Comparison of ENCODE assay signal across 10 cellular contexts in the genomic region with DNA sequence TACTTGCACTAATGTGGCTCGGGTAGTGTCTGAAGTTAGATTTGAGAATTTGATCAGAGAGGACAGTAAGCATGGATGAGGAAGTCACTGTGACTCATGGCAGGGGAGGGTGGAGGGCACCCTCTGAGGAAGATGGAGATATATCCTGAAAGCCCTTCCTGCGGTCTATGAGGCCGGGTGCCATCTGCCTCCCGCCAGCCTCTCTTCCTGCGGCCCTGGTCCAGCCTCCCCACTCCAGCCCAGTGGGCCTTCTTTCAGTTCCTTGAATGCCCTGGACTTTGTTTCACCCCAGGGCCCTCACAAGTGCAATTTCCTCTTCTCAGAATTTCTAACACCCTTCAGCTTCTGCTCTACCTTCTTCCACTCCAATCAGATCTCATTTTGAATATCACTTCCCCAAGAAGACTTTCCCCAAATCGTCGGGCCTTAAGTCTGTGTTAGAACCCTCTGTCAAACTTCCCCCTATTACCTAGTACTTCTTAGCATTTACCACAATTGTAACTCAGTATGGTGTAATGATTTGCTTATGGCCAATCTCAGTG. TPM values are rescaled to one million over a fixed set of nuclear protein-coding genes. Genes with fewer than 3 reads are reported as not detected.
DNase-seq lines count a peak whose midpoint lies in the region; ATAC-seq, FAIRE-seq and TF ChIP-seq lines count a peak whose summit lies in the region.
"Had no signal": no experiment of that assay in that cellular context is flagged by ENCODE, and none has a peak within 500 bp of the region (broad histone marks: within the 10 kb centered on the region; RNA-seq: fewer than 3 reads in every experiment).

No MANE protein-coding gene starts in this region.

- H3K27me3 Mint-ChIP-seq in immature natural killer cell (ENCODE audit: low read depth in 3 of 3) = peaks cover 0 to 2% (median 2%) of the 10 kb centered on the region in 3 donors

- FAIRE-seq in GM19239 (lab: Jason Lieb, UNC) = peak; percentile 23
- FAIRE-seq: G401.6, TTC549 had no signal

- no peak overlapping the region for H3K27ac Mint-ChIP-seq in immature natural killer cell

- H3K36me3 Mint-ChIP-seq in immature natural killer cell = peaks cover 0 to 10% (median 0%) of the 10 kb centered on the region in 3 donors

- WGBS in spleen, 5 donors = 25 to 54% (median 46%) methylated on average over 7 of the region's 7 CpGs

- no peak overlapping the region for H3K4me3 ChIP-seq in spleen
- H3K4me3 ChIP-seq in effector memory CD4-positive, alpha-beta T cell (ENCODE audit: insufficient read depth, low read depth, low read length, poor library complexity, severe bottlenecking) = no peak overlapping the region

- H3K9me3 ChIP-seq in spleen = peaks cover 0 to under 1% (median 0%) of the 10 kb centered on the region in 8 donors
- no peaks in the 10 kb centered on the region for H3K9me3 ChIP-seq in effector memory CD4-positive, alpha-beta T cell (ENCODE audit: control insufficient read depth, low read length)

- no peaks in the 10 kb centered on the region for H3K4me1 Mint-ChIP-seq in immature natural killer cell

- peak; percentile 71 for ATAC-seq in HG03571 (IDR thresholded peaks at IDR 0.05; ENCODE audit: unreplicated experiment)
- ATAC-seq in esophagus mucosa = peak; percentile 14
- no peak for ATAC-seq in GM21367 (IDR thresholded peaks at IDR 0.05; ENCODE audit: unreplicated experiment)
- no peak for ATAC-seq in GM19328 (IDR thresholded peaks at IDR 0.05; ENCODE audit: unreplicated experiment)

- intact Hi-C loops in spleen (cut with DNase I; ENCODE audit: low total_unique reads) = no loop called here

- no peak for DNase-seq in GM19239 (ENCODE audit: insufficient read length, low spot score)
- DNase-seq in spleen = peak; percentile 85
- DNase-seq in effector memory CD4-positive, alpha-beta T cell = no peak
- DNase-seq in immature natural killer cell = no peak

- TF ChIP-seq CTCF in spleen (IDR thresholded peaks at IDR 0.05 in 8 of 11, conservative IDR thresholded peaks at IDR 0.05 in 3 of 11) = no peak

- H3K36me3 ChIP-seq in spleen = no peaks in the 10 kb centered on the region
- no peaks in the 10 kb centered on the region for H3K36me3 ChIP-seq in effector memory CD4-positive, alpha-beta T cell (ENCODE audit: control insufficient read depth, insufficient read depth, low read length)

- no peak overlapping the region for H3K4me3 Mint-ChIP-seq in immature natural killer cell

- TF ChIP-seq POLR2A in spleen (IDR thresholded peaks at IDR 0.05) = no peak

- H3K4me1 ChIP-seq in spleen = peaks cover 0 to 35% (median 6%) of the 10 kb centered on the region in 6 donors
- H3K4me1 ChIP-seq in effector memory CD4-positive, alpha-beta T cell (ENCODE audit: control insufficient read depth, insufficient read depth, low read length, poor library complexity, severe bottlenecking) = no peaks in the 10 kb centered on the region

- H3K27ac ChIP-seq in spleen = peak overlapping the region in 6 of 8 donors; percentile 44 to 81 (median 78)
- no peak overlapping the region for H3K27ac ChIP-seq in effector memory CD4-positive, alpha-beta T cell (ENCODE audit: insufficient read depth, low read length, poor library complexity, severe bottlenecking)

- H3K9me3 Mint-ChIP-seq in immature natural killer cell = peaks cover 0 to 2% (median under 1%) of the 10 kb centered on the region in 6 donors

- no peaks in the 10 kb centered on the region for H3K27me3 ChIP-seq in spleen (replicated peaks in 1 of 7)
- no peaks in the 10 kb centered on the region for H3K27me3 ChIP-seq in effector memory CD4-positive, alpha-beta T cell (replicated peaks; ENCODE audit: control insufficient read depth, insufficient read depth, low read length, poor library complexity, severe bottlenecking)

RNA-seq across cellular contexts. Expression of gene TNFAIP3, which starts 20.2 kb away (rescaled TPM):
- 8.8 TPM for total RNA-seq in esophagus mucosa
- total RNA-seq in spleen = 100 to 1,000 TPM in 3 of 7 donors, 10 to 100 TPM in 4; 41.1 to 133 (median 69.0) TPM
- polyA plus RNA-seq in spleen = 10 to 100 TPM; 23.2 to 31.9 (median 25.0) TPM
- 100 to 1,000 TPM in 2 of 3 donors, 10 to 100 TPM in 1; 55.8 to 118 (median 117) TPM for polyA plus RNA-seq in immature natural killer cell

Comparison
In these comparisons a context has a peak if more than half of its experiments do, and no peak if none do; other contexts are left out.
1. ATAC-seq: peak in HG03571 (single experiment) and esophagus mucosa (single experiment); none in GM21367 (single experiment) and GM19328 (single experiment).